In genomic region chr19:39406656-39407393, GRCh38 we compare ENCODE assay signal across 1 cellular context.
TF ChIP-seq lines count a peak whose summit lies in the region.

Gene ZFP36, plus strand, starts transcription at chr19:39406847. Its CDS starts 58 bp downstream, at chr19:39406905.

TF ChIP-seq in HEK293, 187 proteins besides CTCF, POLR2A, EP300 and RAD21 (continued from another document and continues in another):
- peak; percentile 85 for TF ChIP-seq ZNF398 (tag by site-specific recombination; IDR thresholded peaks at IDR 0.05)
- TF ChIP-seq ELK4 (IDR thresholded peaks at IDR 0.05; ENCODE audit: borderline replicate concordance, low read depth, low read length): no peak
- TF ChIP-seq ZNF561 (tag by site-specific recombination; IDR thresholded peaks at IDR 0.05; ENCODE audit: borderline replicate concordance): peak; percentile 88
- no peak for TF ChIP-seq ZNF362 (tag by site-specific recombination; IDR thresholded peaks at IDR 0.05)
- TF ChIP-seq ZNF169 (tag by site-specific recombination; IDR thresholded peaks at IDR 0.05): no peak
- peak; percentile 65; the same call in 1 of the 2 replicates for TF ChIP-seq ZNF843 (tag by site-specific recombination; IDR thresholded peaks at IDR 0.05)
- peak; percentile 53; the same call in 1 of the 2 replicates for TF ChIP-seq ZNF341 (tag by site-specific recombination; IDR thresholded peaks at IDR 0.05; ENCODE audit: low read depth)
- no peak for TF ChIP-seq GLI4 (tag by site-specific recombination; IDR thresholded peaks at IDR 0.05)
- peak; percentile 83 for TF ChIP-seq OVOL3 (tag by site-specific recombination; IDR thresholded peaks at IDR 0.05)
- no peak for TF ChIP-seq SCRT2 (tag by site-specific recombination; IDR thresholded peaks at IDR 0.05)
- TF ChIP-seq ZBTB10 (tag by site-specific recombination; IDR thresholded peaks at IDR 0.05): peak; percentile 93
- no peak for TF ChIP-seq ZBTB6 (tag by site-specific recombination; IDR thresholded peaks at IDR 0.05)
- TF ChIP-seq ZNF138 (tag by site-specific recombination; IDR thresholded peaks at IDR 0.05; ENCODE audit: borderline replicate concordance): no peak
- TF ChIP-seq ZNF394 (tag by site-specific recombination; IDR thresholded peaks at IDR 0.05; ENCODE audit: borderline replicate concordance): peak; percentile 67
- TF ChIP-seq ZBTB20 (tag by site-specific recombination; IDR thresholded peaks at IDR 0.05): peak; percentile 98
- no peak for TF ChIP-seq ZNF133 (tag by site-specific recombination; IDR thresholded peaks at IDR 0.05)
- no peak for TF ChIP-seq ZNF18 (tag by site-specific recombination; IDR thresholded peaks at IDR 0.05)
- TF ChIP-seq ZNF624 (tag by site-specific recombination; IDR thresholded peaks at IDR 0.05): no peak
- TF ChIP-seq ZNF157 (tag by site-specific recombination; IDR thresholded peaks at IDR 0.05): no peak
- no peak for TF ChIP-seq ZNF302 (tag by site-specific recombination; IDR thresholded peaks at IDR 0.05; ENCODE audit: low read depth)
- TF ChIP-seq PATZ1 (tag by site-specific recombination; IDR thresholded peaks at IDR 0.05): peak; percentile 82
- no peak for TF ChIP-seq ZNF175 (tag by site-specific recombination; IDR thresholded peaks at IDR 0.05)
- peak; percentile 71 for TF ChIP-seq ZBTB8A (tag by site-specific recombination; IDR thresholded peaks at IDR 0.05)
- no peak for TF ChIP-seq SETDB1 (IDR thresholded peaks at IDR 0.05; ENCODE audit: insufficient read length, low read length)
- no peak for TF ChIP-seq SALL2 (tag by site-specific recombination; IDR thresholded peaks at IDR 0.05; ENCODE audit: borderline replicate concordance)
- peak; percentile 75 for TF ChIP-seq ZNF639 (tag by site-specific recombination; IDR thresholded peaks at IDR 0.05)
- TF ChIP-seq HOXD13 (CRISPR knock-in tag; IDR thresholded peaks at IDR 0.05; ENCODE audit: borderline replicate concordance): no peak
- no peak for TF ChIP-seq ZFP3 (tag by site-specific recombination; IDR thresholded peaks at IDR 0.05; ENCODE audit: low read depth)
- TF ChIP-seq IKZF3 (tag by site-specific recombination; IDR thresholded peaks at IDR 0.05): peak; percentile 14; the same call in 1 of the 2 replicates
- TF ChIP-seq PRDM10 (tag by site-specific recombination; IDR thresholded peaks at IDR 0.05): peak; percentile 87
- 0 out of 2 replicates have a peak, but pooled peaks have one; percentile 69 for TF ChIP-seq KLF16 (tag by site-specific recombination; IDR thresholded peaks at IDR 0.05)
- TF ChIP-seq ZFHX2 (tag by site-specific recombination; conservative IDR thresholded peaks at IDR 0.05): peak; percentile 65
- no peak; the same call in 1 of the 2 replicates for TF ChIP-seq ZNF366 (tag by site-specific recombination; conservative IDR thresholded peaks at IDR 0.05)
- TF ChIP-seq ZNF140 (tag by site-specific recombination; IDR thresholded peaks at IDR 0.05): no peak
- TF ChIP-seq ZNF692 (tag by site-specific recombination; IDR thresholded peaks at IDR 0.05): peak; percentile 71
- no peak for TF ChIP-seq ZNF654 (tag by site-specific recombination; IDR thresholded peaks at IDR 0.05; ENCODE audit: low read depth)
- TF ChIP-seq KLF8 (tag by site-specific recombination; IDR thresholded peaks at IDR 0.05): peak; percentile 78
- TF ChIP-seq ZNF239 (tag by site-specific recombination; IDR thresholded peaks at IDR 0.05): no peak
- no peak for TF ChIP-seq ZNF530 (tag by site-specific recombination; IDR thresholded peaks at IDR 0.05; ENCODE audit: low read depth)
- no peak; the same call in 1 of the 2 replicates for TF ChIP-seq ZNF792 (tag by site-specific recombination; IDR thresholded peaks at IDR 0.05)
- TF ChIP-seq ZNF335 (tag by site-specific recombination; conservative IDR thresholded peaks at IDR 0.05): peak; percentile 54; the same call in 1 of the 2 replicates
